Comparison of ENCODE assay signal across 19 cellular contexts in genomic region chr20:8215516-8215915, GRCh38.
DNase-seq lines count a peak whose midpoint lies in the region; ATAC-seq and TF ChIP-seq lines count a peak whose summit lies in the region.
"Had no signal": no experiment of that assay in that cellular context is flagged by ENCODE, and none has a peak within 500 bp of the region (broad histone marks: within the 10 kb centered on the region; RNA-seq: fewer than 3 reads in every experiment).

No MANE protein-coding gene starts in this region.

- no peaks in the 10 kb centered on the region for H3K9me2 ChIP-seq in MM.1S (replicated peaks; ENCODE audit: insufficient read depth, low read length)

- no peak for TF ChIP-seq POLR2A in prostate gland (IDR thresholded peaks at IDR 0.05)

- no peaks in the 10 kb centered on the region for H3K79me2 ChIP-seq in MM.1S (ENCODE audit: low read length)

- no peaks in the 10 kb centered on the region for H3K27me3 ChIP-seq in prostate gland (replicated peaks; ENCODE audit: insufficient read depth)
- no peaks in the 10 kb centered on the region for H3K27me3 ChIP-seq in MM.1S (replicated peaks; ENCODE audit: insufficient read depth, low read length)

- no peak for TF ChIP-seq CTCF in fibroblast of mammary gland (conservative IDR thresholded peaks at IDR 0.05; ENCODE audit: control insufficient read depth, insufficient read depth, low read depth, low read length)
- no peak for TF ChIP-seq CTCF in prostate gland (IDR thresholded peaks at IDR 0.05)
- no peak for TF ChIP-seq CTCF in MM.1S (IDR thresholded peaks at IDR 0.05; ENCODE audit: low read length)

- WGBS in prostate gland, result 45% methylated on average over 6 of the region's 6 CpGs

- H3K36me3 Mint-ChIP-seq in activated T-helper 17 cell treated with anti-CD3 and anti-CD28 coated beads, Interleukin-2, amount 50 U/mL, for 72 hours (ENCODE audit: low read depth), result no peaks in the 10 kb centered on the region

- H3K27ac Mint-ChIP-seq in activated T-helper 17 cell treated with anti-CD3 and anti-CD28 coated beads, Interleukin-2, amount 50 U/mL, for 72 hours, result no peak overlapping the region
- H3K27ac Mint-ChIP-seq: activated naive CD8-positive, alpha-beta T cell treated with anti-CD3 and anti-CD28 coated beads for 36 hours had no signal

- no peak for ATAC-seq in activated T-helper 17 cell treated with anti-CD3 and anti-CD28 coated beads, Interleukin-2, amount 50 U/mL, for 72 hours (replicated peaks)
- no peak for ATAC-seq in HG02759 (IDR thresholded peaks at IDR 0.05; ENCODE audit: unreplicated experiment)
- ATAC-seq: K562, left colon, psoas muscle had no signal

- H3K4me1 Mint-ChIP-seq in activated T-helper 17 cell treated with anti-CD3 and anti-CD28 coated beads, Interleukin-2, amount 50 U/mL, for 72 hours, result peaks cover 35% of the 10 kb centered on the region

- intact Hi-C loops in prostate gland (cut with DNase I), result loop anchor here (5.0 kb wide), 1 partner anchor 83 kb away; the partner anchor contains the start of gene PLCB1

- H3K9me3 Mint-ChIP-seq in activated T-helper 17 cell treated with anti-CD3 and anti-CD28 coated beads, Interleukin-2, amount 50 U/mL, for 72 hours, result no peaks in the 10 kb centered on the region
- H3K9me3 Mint-ChIP-seq: activated naive CD8-positive, alpha-beta T cell treated with anti-CD3 and anti-CD28 coated beads for 36 hours had no signal

- H3F3A ChIP-seq in MM.1S (ENCODE audit: insufficient read depth, low read length), result no peaks in the 10 kb centered on the region

- H2AFZ ChIP-seq in MM.1S (ENCODE audit: low read length), result no peak overlapping the region

- H3K4me1 ChIP-seq in prostate gland (replicated peaks) (no peaks in the 10 kb centered on the region), MM.1S (ENCODE audit: low read length) (peaks cover 13% of the 10 kb centered on the region; the same call in 1 of the 2 replicates)

- no peaks in the 10 kb centered on the region for H3K9me3 ChIP-seq in prostate gland
- no peaks in the 10 kb centered on the region for H3K9me3 ChIP-seq in MM.1S (replicated peaks; ENCODE audit: insufficient read depth, low read length)
- H3K9me3 ChIP-seq: psoas muscle had no signal

- no peak overlapping the region for H3K4me2 ChIP-seq in MM.1S (ENCODE audit: low read depth, low read length)

- H3K9ac ChIP-seq in MM.1S (ENCODE audit: low read length), result no peak overlapping the region

- H3K27me3 Mint-ChIP-seq in activated T-helper 17 cell treated with anti-CD3 and anti-CD28 coated beads, Interleukin-2, amount 50 U/mL, for 72 hours, result no peaks in the 10 kb centered on the region
- H3K27me3 Mint-ChIP-seq: activated naive CD8-positive, alpha-beta T cell treated with anti-CD3 and anti-CD28 coated beads for 36 hours had no signal

- H3K4me3 Mint-ChIP-seq in activated T-helper 17 cell treated with anti-CD3 and anti-CD28 coated beads, Interleukin-2, amount 50 U/mL, for 72 hours, result peak overlapping the region; percentile 76
- H3K4me3 Mint-ChIP-seq: activated naive CD8-positive, alpha-beta T cell treated with anti-CD3 and anti-CD28 coated beads for 36 hours had no signal

- H4K20me1 ChIP-seq in MM.1S (ENCODE audit: insufficient read depth, low read length), result no peaks in the 10 kb centered on the region

- H3K36me3 ChIP-seq in prostate gland (no peaks in the 10 kb centered on the region), MM.1S (replicated peaks; ENCODE audit: insufficient read depth, low read length) (no peaks in the 10 kb centered on the region)

- H3K4me3 ChIP-seq in fibroblast of mammary gland (ENCODE audit: control insufficient read depth, low read depth, low read length) (no peak overlapping the region), prostate gland (no peak overlapping the region), MM.1S (ENCODE audit: low read length) (no peak overlapping the region)
- H3K4me3 ChIP-seq: K562, psoas muscle had no signal

- DNase-seq in H4 (ENCODE audit: low spot score), result peak; percentile 50
- peak; percentile 54 for DNase-seq in fibroblast of mammary gland (ENCODE audit: low read depth)
- peak; percentile 20 for DNase-seq in prostate gland (ENCODE audit: low spot score)
- DNase-seq in NCI-H1694 (lab: John Stamatoyannopoulos, UW), result no peak
- no peak for DNase-seq in MM.1S
- DNase-seq in NCI-H187 treated with DMSO at 0.1 percent for 48 hours (lab: John Stamatoyannopoulos, UW), result no peak
- DNase-seq: activated CD4-positive, alpha-beta T cell treated with anti-CD3 and anti-CD28 coated beads, Interleukin-2, amount 10 ng/mL, durations not matched to agents 24 days and 14 days; activated naive CD8-positive, alpha-beta T cell treated with anti-CD3 and anti-CD28 coated beads for 36 hours; activated T-cell treated with anti-CD3 and anti-CD28 coated beads for 4 hours; AML-193; left colon; NCI-H146; NCI-H510A treated with DMSO at 0.1 percent for 48 hours; psoas muscle; stimulated activated CD4-positive, alpha-beta T cell treated with anti-CD3 and anti-CD28 coated beads, Interleukin-2, amount 100 ng/mL, for 24 hours had no signal

- H3K27ac ChIP-seq in prostate gland, result no peak overlapping the region
- no peak overlapping the region for H3K27ac ChIP-seq in MM.1S (ENCODE audit: low read length)
- H3K27ac ChIP-seq: HL-60, psoas muscle had no signal

Comparison
In these comparisons a context has a peak if more than half of its experiments do, and no peak if none do; other contexts are left out.
1. DNase-seq: peak in H4 (single experiment), fibroblast of mammary gland (single experiment) and prostate gland (single experiment); none in NCI-H1694 (single experiment), MM.1S (single experiment) and NCI-H187 treated with DMSO at 0.1 percent for 48 hours (single experiment).